In the genomic region with DNA sequence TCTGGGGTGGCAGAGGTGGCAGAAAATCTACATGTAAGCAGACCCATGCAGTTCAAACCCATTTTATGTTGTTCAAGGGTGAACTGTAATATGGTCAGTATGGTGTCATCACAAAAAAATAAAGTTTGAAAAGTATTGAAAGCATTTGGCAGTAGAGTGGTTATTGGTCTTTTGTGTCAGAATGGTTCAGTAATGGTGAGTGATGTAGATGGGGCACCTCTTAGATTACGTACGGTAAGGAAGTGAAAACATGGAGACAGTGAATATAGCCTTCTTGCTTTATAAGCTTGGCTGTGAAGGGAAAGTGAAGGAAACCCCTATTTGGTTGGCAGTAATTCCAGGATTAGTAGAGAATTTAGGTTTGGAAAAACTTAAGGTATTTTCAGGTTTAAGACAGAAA, we compare ENCODE assay signal across 27 cellular contexts.
"Had no signal": no experiment of that assay in that cellular context is flagged by ENCODE, and none has a peak within 500 bp of the region (broad histone marks: within the 10 kb centered on the region; RNA-seq: fewer than 3 reads in every experiment).

No MANE protein-coding gene starts in this region.

- H3K9me3 ChIP-seq: esophagus muscularis mucosa, sigmoid colon, testis, vagina had no signal

- H3K4me2 ChIP-seq: hepatocyte, smooth muscle cell had no signal

- H3K27me3 Mint-ChIP-seq: activated naive CD4-positive, alpha-beta T cell treated with anti-CD3 and anti-CD28 coated beads, Interleukin-2, amount 10 ng/mL, durations not matched to agents 7 days and 5 days had no signal

- H3K27ac Mint-ChIP-seq: nephron had no signal

- H3K4me1 Mint-ChIP-seq: activated naive CD4-positive, alpha-beta T cell treated with anti-CD3 and anti-CD28 coated beads, Interleukin-2, amount 10 ng/mL, durations not matched to agents 7 days and 5 days; immature natural killer cell; nephron had no signal

- H3K4me3 ChIP-seq: coronary artery, esophagus muscularis mucosa, hepatocyte, lung, sigmoid colon, smooth muscle cell, testis, vagina had no signal

- H3K27me3 ChIP-seq: esophagus muscularis mucosa, hepatocyte, sigmoid colon, testis, vagina had no signal

- H3K4me3 Mint-ChIP-seq: activated naive CD4-positive, alpha-beta T cell treated with anti-CD3 and anti-CD28 coated beads, Interleukin-2, amount 10 ng/mL, durations not matched to agents 7 days and 5 days; immature natural killer cell; nephron; T-helper 2 cell treated with Interferon-gamma antibody and Interleukin-4, amounts not matched to agents 5 μg/mL and 100 μg/mL, for 36 hours had no signal

- H3K4me1 ChIP-seq: esophagus muscularis mucosa, sigmoid colon, testis, vagina had no signal

- H3K9me3 Mint-ChIP-seq: activated naive CD4-positive, alpha-beta T cell treated with anti-CD3 and anti-CD28 coated beads, Interleukin-2, amount 10 ng/mL, durations not matched to agents 7 days and 5 days; immature natural killer cell; nephron; T-helper 2 cell treated with Interferon-gamma antibody and Interleukin-4, amounts not matched to agents 5 μg/mL and 100 μg/mL, for 36 hours had no signal

- H3K27ac ChIP-seq: coronary artery, esophagus muscularis mucosa, hepatocyte, sigmoid colon, testis, vagina, VCaP had no signal

- DNase-seq: activated CD4-positive, alpha-beta T cell treated with anti-CD3 and anti-CD28 coated beads, Interleukin-2, amount 50 U/mL, for 1 hour; activated CD8-positive, alpha-beta memory T cell treated with anti-CD3 and anti-CD28 coated beads, Interleukin-2, amount 50 U/mL, for 48 hours; activated effector memory CD4-positive, alpha-beta T cell treated with Interleukin-2 at 50 U/mL for 16 hours; activated naive CD4-positive, alpha-beta T cell treated with anti-CD3 and anti-CD28 coated beads, Interleukin-2, amount 10 ng/mL, durations not matched to agents 7 days and 5 days; activated T-cell treated with anti-CD3 and anti-CD28 coated beads, Interleukin-2, amount 50 U/mL, for 48 hours; cerebellar nuclear complex; glutamatergic neuron; immature natural killer cell; sigmoid colon; stimulated activated CD4-positive, alpha-beta T cell treated with anti-CD3 and anti-CD28 coated beads, Interleukin-15, amount 100 ng/mL, for 24 hours; stimulated activated naive CD4-positive, alpha-beta T cell; testis; trophoblast cell had no signal

- ATAC-seq: activated CD4-positive, CD25-positive, alpha-beta regulatory T cell treated with anti-CD3 and anti-CD28 coated beads, Interleukin-2, amount 50 U/mL, for 24 hours; left lobe of liver had no signal

- FAIRE-seq: astrocyte, bronchial epithelial cell, frontal cortex had no signal

- H2AFZ ChIP-seq: hepatocyte had no signal
